Comparison of ENCODE assay signal across 8 cellular contexts in the genomic region with DNA sequence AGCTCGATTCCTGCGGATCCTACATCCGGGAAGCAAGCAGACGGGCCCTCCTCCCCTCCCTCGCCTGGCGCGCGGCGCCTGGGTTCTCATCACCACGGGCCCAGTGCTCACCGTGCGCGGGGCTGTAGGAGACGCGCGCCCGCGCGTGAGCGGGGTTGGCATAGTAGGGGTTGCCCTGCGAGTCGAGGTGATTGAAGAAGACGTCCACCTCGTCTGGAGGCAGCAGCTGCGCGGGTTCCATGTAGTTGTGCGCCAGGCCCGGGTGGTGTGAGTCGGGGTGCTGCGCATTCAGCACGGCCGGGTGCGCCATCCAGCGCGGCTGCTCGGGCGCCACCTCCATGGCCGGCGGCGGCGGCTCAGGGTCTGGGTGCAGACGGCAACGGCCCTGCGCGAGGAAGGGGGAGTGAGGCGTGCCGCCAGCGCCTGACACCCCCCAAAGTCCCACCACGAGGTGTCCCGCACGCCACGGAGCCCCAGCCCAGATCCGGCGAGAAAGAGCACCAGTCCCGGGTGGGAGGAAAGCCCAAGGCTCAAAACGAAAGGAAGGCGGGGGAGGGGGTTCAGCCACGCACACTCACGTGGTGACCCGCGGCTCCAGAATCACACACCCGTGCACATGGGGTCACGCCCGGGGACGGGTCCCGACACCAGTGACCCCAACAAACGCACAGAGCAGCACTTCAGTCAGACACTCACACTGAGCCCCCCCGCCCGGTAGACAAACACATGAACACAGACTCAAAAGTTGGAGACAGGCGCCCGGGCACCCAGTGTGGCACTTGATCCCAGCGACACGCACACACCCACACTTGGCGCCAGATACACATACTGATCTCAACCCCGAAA.
DNase-seq lines count a peak whose midpoint lies in the region; ATAC-seq and TF ChIP-seq lines count a peak whose summit lies in the region.

No MANE protein-coding gene starts in this region.

- ATAC-seq in SK-N-SH treated with all-trans-retinoic acid at 6 μM for 48 hours (peak; percentile 28), HG02798 (IDR thresholded peaks at IDR 0.05; ENCODE audit: poor library complexity, unreplicated experiment) (no peak), GM19452 (IDR thresholded peaks at IDR 0.05; ENCODE audit: unreplicated experiment) (no peak)

- H3K4me3 ChIP-seq in epithelial cell of esophagus (ENCODE audit: low read length), result peak overlapping the region; percentile 29

- H3K4me1 Mint-ChIP-seq in nephron, result peaks cover 48% of the 10 kb centered on the region

- peak overlapping the region in 2 of 3 experiments; percentile 49 to 50 for H3K27ac Mint-ChIP-seq in nephron

- peaks cover 98% of the 10 kb centered on the region for H3K27me3 Mint-ChIP-seq in nephron (ENCODE audit: low read depth)

- DNase-seq in NCI-H2227 (lab: John Stamatoyannopoulos, UW; ENCODE audit: unreplicated experiment) (peak; percentile 26), NCI-H2227 treated with DMSO at 0.1 percent for 48 hours (lab: John Stamatoyannopoulos, UW) (no peak), epithelial cell of esophagus (ENCODE audit: low read depth) (peak; percentile 21), OCI-M2 (lab: John Stamatoyannopoulos, UW; ENCODE audit: unreplicated experiment) (no peak)

- H3K9me3 Mint-ChIP-seq in nephron, result no peaks in the 10 kb centered on the region

- peak overlapping the region; percentile 85 to 95 (median 94) for H3K4me3 Mint-ChIP-seq in nephron

- TF ChIP-seq CTCF in epithelial cell of esophagus (IDR thresholded peaks at IDR 0.05; ENCODE audit: insufficient read depth, low read depth, low read length, missing control alignments) (no peak), nephron (IDR thresholded peaks at IDR 0.05; ENCODE audit: unreplicated experiment in 3 of 3) (no peak)

- H3K36me3 Mint-ChIP-seq in nephron (ENCODE audit: low read depth), result peaks cover 11% of the 10 kb centered on the region

TF ChIP-seq in SK-N-SH treated with all-trans-retinoic acid at 6 μM for 48 hours, 23 proteins besides CTCF, POLR2A, EP300 and RAD21:
- no peak for TF ChIP-seq SNAI2 (CRISPR knock-in tag; IDR thresholded peaks at IDR 0.05)
- TF ChIP-seq BACH2 (CRISPR knock-in tag; IDR thresholded peaks at IDR 0.05; ENCODE audit: borderline replicate concordance), result no peak
- TF ChIP-seq, protein P1, sequence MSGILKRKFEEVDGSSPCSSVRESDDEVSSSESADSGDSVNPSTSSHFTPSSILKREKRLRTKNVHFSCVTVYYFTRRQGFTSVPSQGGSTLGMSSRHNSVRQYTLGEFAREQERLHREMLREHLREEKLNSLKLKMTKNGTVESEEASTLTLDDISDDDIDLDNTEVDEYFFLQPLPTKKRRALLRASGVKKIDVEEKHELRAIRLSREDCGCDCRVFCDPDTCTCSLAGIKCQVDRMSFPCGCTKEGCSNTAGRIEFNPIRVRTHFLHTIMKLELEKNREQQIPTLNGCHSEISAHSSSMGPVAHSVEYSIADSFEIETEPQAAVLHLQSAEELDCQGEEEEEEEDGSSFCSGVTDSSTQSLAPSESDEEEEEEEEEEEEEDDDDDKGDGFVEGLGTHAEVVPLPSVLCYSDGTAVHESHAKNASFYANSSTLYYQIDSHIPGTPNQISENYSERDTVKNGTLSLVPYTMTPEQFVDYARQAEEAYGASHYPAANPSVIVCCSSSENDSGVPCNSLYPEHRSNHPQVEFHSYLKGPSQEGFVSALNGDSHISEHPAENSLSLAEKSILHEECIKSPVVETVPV (CRISPR knock-in tag; IDR thresholded peaks at IDR 0.05), result no peak
- no peak for TF ChIP-seq ZFP3 (CRISPR knock-in tag; IDR thresholded peaks at IDR 0.05)
- no peak for TF ChIP-seq CSDC2 (CRISPR knock-in tag; IDR thresholded peaks at IDR 0.05)
- TF ChIP-seq, protein P2, sequence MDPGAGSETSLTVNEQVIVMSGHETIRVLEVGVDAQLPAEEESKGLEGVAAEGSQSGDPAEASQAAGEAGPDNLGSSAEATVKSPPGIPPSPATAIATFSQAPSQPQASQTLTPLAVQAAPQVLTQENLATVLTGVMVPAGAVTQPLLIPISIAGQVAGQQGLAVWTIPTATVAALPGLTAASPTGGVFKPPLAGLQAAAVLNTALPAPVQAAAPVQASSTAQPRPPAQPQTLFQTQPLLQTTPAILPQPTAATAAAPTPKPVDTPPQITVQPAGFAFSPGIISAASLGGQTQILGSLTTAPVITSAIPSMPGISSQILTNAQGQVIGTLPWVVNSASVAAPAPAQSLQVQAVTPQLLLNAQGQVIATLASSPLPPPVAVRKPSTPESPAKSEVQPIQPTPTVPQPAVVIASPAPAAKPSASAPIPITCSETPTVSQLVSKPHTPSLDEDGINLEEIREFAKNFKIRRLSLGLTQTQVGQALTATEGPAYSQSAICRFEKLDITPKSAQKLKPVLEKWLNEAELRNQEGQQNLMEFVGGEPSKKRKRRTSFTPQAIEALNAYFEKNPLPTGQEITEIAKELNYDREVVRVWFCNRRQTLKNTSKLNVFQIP (CRISPR knock-in tag; IDR thresholded peaks at IDR 0.05; ENCODE audit: borderline replicate concordance, low read depth), result no peak
- TF ChIP-seq ZNF565 (CRISPR knock-in tag; conservative IDR thresholded peaks at IDR 0.05; ENCODE audit: low read depth), result no peak
- TF ChIP-seq ISL1 (CRISPR knock-in tag; IDR thresholded peaks at IDR 0.05), result no peak
- no peak for TF ChIP-seq TCF4 (CRISPR knock-in tag; IDR thresholded peaks at IDR 0.05; ENCODE audit: borderline replicate concordance)
- TF ChIP-seq ESRRG (CRISPR knock-in tag; IDR thresholded peaks at IDR 0.05), result no peak

Comparison
In these comparisons a context has a peak if more than half of its experiments do, and no peak if none do; other contexts are left out.
1. DNase-seq: peak in NCI-H2227 (single experiment) and epithelial cell of esophagus (single experiment); none in NCI-H2227 treated with DMSO at 0.1 percent for 48 hours (single experiment) and OCI-M2 (single experiment).